15 cellular contexts compared by ENCODE assay signal in the genomic region with DNA sequence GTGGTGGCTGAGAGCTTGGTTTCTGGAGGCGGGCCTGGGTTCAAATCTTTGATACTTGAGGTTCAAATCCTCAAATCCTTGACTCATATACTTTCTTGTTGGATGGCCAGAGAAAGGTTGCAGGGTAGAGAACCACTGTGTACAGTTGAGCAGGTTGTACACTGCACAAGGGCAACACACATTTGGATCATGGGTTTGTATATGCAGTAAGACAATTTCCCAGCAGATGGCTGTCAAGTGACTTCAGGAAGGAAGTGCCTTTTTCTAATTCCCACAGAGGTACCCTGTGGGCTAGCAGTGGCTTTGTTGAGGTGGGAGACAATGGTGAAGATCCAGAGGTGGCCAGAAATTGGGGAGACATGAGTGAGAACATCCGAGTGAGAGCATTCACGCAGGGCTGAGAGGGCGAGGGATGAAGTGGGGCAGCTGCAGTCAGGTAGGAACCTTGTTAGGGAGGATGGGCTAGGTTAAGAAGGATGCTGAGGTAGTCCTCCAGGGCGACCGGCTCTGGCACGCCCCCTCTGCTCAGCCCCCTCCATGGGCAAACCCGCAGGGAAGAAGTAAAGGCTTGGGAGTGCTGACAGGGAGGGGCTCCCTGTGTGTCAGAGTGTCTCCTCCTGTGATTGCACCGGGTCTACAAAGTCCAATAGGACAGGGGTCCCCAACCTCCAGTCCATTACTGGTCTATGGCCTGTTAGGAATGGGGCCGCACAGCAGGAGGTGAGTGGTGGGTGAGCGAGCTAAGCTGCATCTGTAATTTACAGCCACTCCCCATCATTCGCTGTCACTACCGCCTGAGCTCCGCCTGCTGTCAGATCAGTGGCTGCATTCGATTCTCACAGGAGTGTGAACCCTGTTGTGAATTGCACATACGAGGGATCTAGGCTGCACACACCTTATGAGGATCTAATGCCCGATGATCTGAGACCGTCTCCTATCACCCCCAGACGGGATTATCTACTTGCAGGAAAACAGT. TPM values are rescaled to one million over a fixed set of nuclear protein-coding genes. Genes with fewer than 3 reads are reported as not detected.
DNase-seq lines count a peak whose midpoint lies in the region; ATAC-seq and TF ChIP-seq lines count a peak whose summit lies in the region.
"Had no signal": no experiment of that assay in that cellular context is flagged by ENCODE, and none has a peak within 500 bp of the region (broad histone marks: within the 10 kb centered on the region; RNA-seq: fewer than 3 reads in every experiment).

No MANE protein-coding gene starts in this region.

- H4K20me1 ChIP-seq in DOHH2 (ENCODE audit: control insufficient read depth, insufficient read depth, low read depth, low read length): no peaks in the 10 kb centered on the region

- H3K27me3 ChIP-seq in DOHH2 (ENCODE audit: control insufficient read depth, low read length): peaks cover 10% of the 10 kb centered on the region; the same call in 1 of the 2 replicates

- no peak overlapping the region for H3K27ac ChIP-seq in DOHH2 (ENCODE audit: low read depth, low read length)
- H3K27ac ChIP-seq: thoracic aorta had no signal

- H3K4me1 ChIP-seq in DOHH2 (ENCODE audit: control insufficient read depth, low read length): no peaks in the 10 kb centered on the region

- no peaks in the 10 kb centered on the region for H3K9me3 ChIP-seq in DOHH2 (ENCODE audit: control insufficient read depth, insufficient read depth, low read length)
- H3K9me3 ChIP-seq: thoracic aorta had no signal

- no peaks in the 10 kb centered on the region for H3K79me2 ChIP-seq in DOHH2 (ENCODE audit: control insufficient read depth, low read length)

- H3K4me3 ChIP-seq in DOHH2 (ENCODE audit: low read length): no peak overlapping the region
- H3K4me3 ChIP-seq in LNCaP clone FGC (ENCODE audit: low read depth, low read length): no peak overlapping the region
- H3K4me3 ChIP-seq: thoracic aorta had no signal

- TF ChIP-seq CTCF in DOHH2 (IDR thresholded peaks at IDR 0.05; ENCODE audit: low read depth, low read length, poor library complexity, severe bottlenecking) (peak; percentile 19), LNCaP clone FGC (IDR thresholded peaks at IDR 0.05; ENCODE audit: control insufficient read depth, extremely low read depth, insufficient read depth) (peak; percentile 15; the same call in 1 of the 2 replicates)

- DNase-seq in LNCaP clone FGC (ENCODE audit: low read depth) (no peak), left colon (peak in 1 of 2 donors; percentile 27), NCI-H446 (lab: John Stamatoyannopoulos, UW) (no peak), middle frontal gyrus (ENCODE audit: extremely low spot score, low spot score) (no peak)
- DNase-seq: activated CD4-positive, alpha-beta T cell treated with anti-CD3 and anti-CD28 coated beads, Interleukin-2, amount 50 U/mL, for 48 hours; CD4-positive, alpha-beta T cell; foreskin fibroblast; nucleus accumbens; T1000 had no signal

- no peak overlapping the region for H3K4me2 ChIP-seq in DOHH2 (ENCODE audit: low read length)

- no peaks in the 10 kb centered on the region for H3F3A ChIP-seq in DOHH2 (ENCODE audit: control insufficient read depth, insufficient read depth)

- ATAC-seq in left colon (peak; percentile 66), HG03378 (IDR thresholded peaks at IDR 0.05; ENCODE audit: unreplicated experiment) (no peak)
- ATAC-seq: Right ventricle myocardium inferior had no signal

- H3K9me2 ChIP-seq in DOHH2 (replicated peaks; ENCODE audit: control insufficient read depth, low read length): no peaks in the 10 kb centered on the region

- no peaks in the 10 kb centered on the region for H3K36me3 ChIP-seq in DOHH2 (ENCODE audit: control insufficient read depth, low read length)
- H3K36me3 ChIP-seq: thoracic aorta had no signal

- intact Hi-C loops in left colon (cut with DNase I, micrococcal nuclease): no loop called here

RNA-seq across cellular contexts. Expression of a gene that starts 2.7 kb away (rescaled TPM):
- total RNA-seq in left colon: 1 to 10 TPM; 2.1 to 5.0 TPM
- total RNA-seq: CD4-positive, alpha-beta T cell; HT-29; NCI-H460 had no signal

RNA-seq across cellular contexts. Expression of a gene that starts 8.6 kb away (rescaled TPM):
- 10 to 100 TPM; 26.0 to 34.2 TPM for total RNA-seq in left colon

RNA-seq across cellular contexts. Expression of a gene that starts 29.3 kb away (rescaled TPM):
- total RNA-seq in left colon: 10 to 100 TPM; 22.7 to 22.9 TPM

RNA-seq across cellular contexts. Expression of a gene that starts 34.5 kb away (rescaled TPM):
- 1 to 10 TPM; 9.5 to 9.8 TPM for total RNA-seq in left colon
